Comparison of ENCODE assay signal across 8 cellular contexts in the genomic region with DNA sequence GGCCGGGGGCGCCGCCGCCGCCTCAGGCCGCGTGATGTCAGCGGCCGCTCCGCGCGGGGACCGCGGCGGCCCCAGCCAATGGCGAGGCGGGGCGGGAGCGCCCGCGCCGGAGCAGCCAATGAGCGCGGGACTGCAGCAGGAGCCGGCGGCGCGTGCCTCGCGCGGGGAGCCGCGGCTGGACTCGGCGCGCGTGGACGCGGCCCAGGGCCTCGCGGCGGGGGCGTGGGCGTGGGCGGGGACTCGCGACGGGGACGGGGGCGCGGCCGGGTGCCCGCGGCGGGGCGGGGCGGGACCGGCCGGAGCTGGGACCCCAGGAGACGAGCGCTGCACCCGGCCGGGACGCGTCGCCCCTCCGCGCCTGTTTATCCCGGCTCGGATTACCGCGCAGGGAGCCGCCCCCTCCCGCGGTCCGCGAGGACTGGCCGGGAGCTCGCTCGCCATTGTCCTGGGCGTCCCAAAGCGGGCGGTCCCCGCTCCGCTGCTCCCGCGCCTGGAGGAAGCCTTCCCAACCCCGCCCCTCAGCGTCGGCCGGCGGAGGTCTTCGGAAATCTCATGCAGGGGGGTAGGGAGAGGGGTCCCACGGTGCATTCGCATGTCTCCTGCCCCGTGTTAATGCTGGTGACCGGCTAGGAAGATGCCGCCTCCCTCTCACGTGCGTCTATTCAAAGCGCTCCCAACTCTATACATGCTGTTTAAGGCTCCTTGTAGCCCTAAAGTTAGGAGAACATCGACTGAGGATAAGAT. TPM values are rescaled to one million over a fixed set of nuclear protein-coding genes. Genes with fewer than 3 reads are reported as not detected.
DNase-seq lines count a peak whose midpoint lies in the region; ATAC-seq and TF ChIP-seq lines count a peak whose summit lies in the region.

A gene (minus strand): TSS at position 33 of the 744 bp plus-strand sequence. CDS start 253 bp downstream, outside the sequence.

- H3K9me3 Mint-ChIP-seq in activated CD4-positive, alpha-beta memory T cell treated with anti-CD3 and anti-CD28 coated beads for 36 hours: no peaks in the 10 kb centered on the region

- no peaks in the 10 kb centered on the region for H4K20me1 ChIP-seq in DOHH2 (ENCODE audit: control insufficient read depth, insufficient read depth, low read depth, low read length)

- no peaks in the 10 kb centered on the region for H3F3A ChIP-seq in DOHH2 (ENCODE audit: control insufficient read depth, insufficient read depth)

- H3K9me3 ChIP-seq in DOHH2 (ENCODE audit: control insufficient read depth, insufficient read depth, low read length): no peaks in the 10 kb centered on the region
- no peaks in the 10 kb centered on the region for H3K9me3 ChIP-seq in lung (ENCODE audit: control insufficient read depth in 2 of 2, insufficient read depth in 1 of 2, low read length in 1 of 2)

- peak within 1 kb of the TSS; percentile 51 for H3K4me2 ChIP-seq in DOHH2 (ENCODE audit: low read length)

- DNase-seq in HCEC 1CT: peak; percentile 13
- DNase-seq in NCI-H2107 treated with DMSO at 0.1 percent for 48 hours (lab: John Stamatoyannopoulos, UW; ENCODE audit: unreplicated experiment): peak; percentile 16
- DNase-seq in activated CD4-positive, alpha-beta memory T cell treated with anti-CD3 and anti-CD28 coated beads for 36 hours: peak; percentile 69
- DNase-seq in effector CD8-positive, alpha-beta T cell (lab: John Stamatoyannopoulos, UW): peak; percentile 59
- no peak for DNase-seq in lung (ENCODE audit: low spot score)
- peak; percentile 41 to 42 for DNase-seq in stimulated activated CD8-positive, alpha-beta memory T cell treated with anti-CD3 and anti-CD28 coated beads, Interleukin-15, amount 100 ng/mL, for 48 hours (ENCODE audit: low read depth in 2 of 2)

- POLR2A ChIA-PET in activated CD4-positive, alpha-beta memory T cell treated with anti-CD3 and anti-CD28 coated beads for 36 hours (lab: Charles Lee): interaction anchor here (0.5 to 1.7 kb wide), 6 partner anchors 24 to 185 kb away, joined by 3 to 10 read pairs (median 4); a partner anchor contains a TSS

- TF ChIP-seq CTCF in DOHH2 (IDR thresholded peaks at IDR 0.05; ENCODE audit: low read depth, low read length, poor library complexity, severe bottlenecking) (no peak), lung (IDR thresholded peaks at IDR 0.05; ENCODE audit: control extremely low read depth, extremely low read depth) (no peak)

- intact Hi-C loops in activated CD4-positive, alpha-beta memory T cell treated with anti-CD3 and anti-CD28 coated beads for 36 hours (cut with micrococcal nuclease): no loop called here

- H3K36me3 Mint-ChIP-seq in activated CD4-positive, alpha-beta memory T cell treated with anti-CD3 and anti-CD28 coated beads for 36 hours: peaks cover 2% of the 10 kb centered on the region

- no peak within 1 kb of the TSS for H3K27ac ChIP-seq in DOHH2 (ENCODE audit: low read depth, low read length)
- H3K27ac ChIP-seq in lung (ENCODE audit: low read depth in 1 of 2, low read length in 1 of 2): peak within 1 kb of the TSS in 1 of 2 donors; percentile 52

- CTCF ChIA-PET in activated CD4-positive, alpha-beta memory T cell treated with anti-CD3 and anti-CD28 coated beads for 36 hours (lab: Charles Lee): interaction anchor here (0.7 to 1.3 kb wide), 3 partner anchors 16 to 56 kb away, joined by 3 to 4 read pairs (median 4); no protein-coding TSS in a partner anchor

- H3K27me3 ChIP-seq in DOHH2 (ENCODE audit: control insufficient read depth, low read length) (peaks cover 55% of the 10 kb centered on the region), lung (ENCODE audit: control insufficient read depth, insufficient read depth) (no peaks in the 10 kb centered on the region)

- H3K27me3 Mint-ChIP-seq in activated CD4-positive, alpha-beta memory T cell treated with anti-CD3 and anti-CD28 coated beads for 36 hours: no peaks in the 10 kb centered on the region

- H3K79me2 ChIP-seq in DOHH2 (ENCODE audit: control insufficient read depth, low read length): no peaks in the 10 kb centered on the region

- peaks cover 41% of the 10 kb centered on the region for H3K4me1 Mint-ChIP-seq in activated CD4-positive, alpha-beta memory T cell treated with anti-CD3 and anti-CD28 coated beads for 36 hours (ENCODE audit: low read depth)

- H3K4me3 ChIP-seq in DOHH2 (ENCODE audit: low read length) (peak within 1 kb of the TSS; percentile 41; the same call in 1 of the 2 replicates), lung (peak within 1 kb of the TSS; percentile 20)

- no peaks in the 10 kb centered on the region for H3K9me2 ChIP-seq in DOHH2 (replicated peaks; ENCODE audit: control insufficient read depth, low read length)

- WGBS in lung, 2 donors: 0 to 1% methylated on average over 36 to 102 of the region's 102 CpGs

- H3K4me1 ChIP-seq in DOHH2 (ENCODE audit: control insufficient read depth, low read length) (peaks cover 4% of the 10 kb centered on the region; the same call in 1 of the 2 replicates), lung (ENCODE audit: control insufficient read depth in 2 of 2, insufficient read depth in 2 of 2, low read length in 2 of 2) (peaks cover 0 to 5% of the 10 kb centered on the region in 2 donors)

- peak within 1 kb of the TSS; percentile 67 for H3K27ac Mint-ChIP-seq in activated CD4-positive, alpha-beta memory T cell treated with anti-CD3 and anti-CD28 coated beads for 36 hours

- H3K4me3 Mint-ChIP-seq in activated CD4-positive, alpha-beta memory T cell treated with anti-CD3 and anti-CD28 coated beads for 36 hours: peak within 1 kb of the TSS; percentile 77

- peak; percentile 79 for ATAC-seq in lung (ENCODE audit: insufficient read depth, low FRiP score)
- no peak for ATAC-seq in HG03457 (IDR thresholded peaks at IDR 0.05; ENCODE audit: unreplicated experiment)

- H3K36me3 ChIP-seq in DOHH2 (ENCODE audit: control insufficient read depth, low read length) (no peaks in the 10 kb centered on the region), lung (ENCODE audit: control insufficient read depth in 2 of 2, insufficient read depth in 2 of 2, low read length in 2 of 2) (no peaks in the 10 kb centered on the region)

RNA-seq across cellular contexts. Expression of the gene that starts here (rescaled TPM):
- total RNA-seq in activated CD4-positive, alpha-beta memory T cell treated with anti-CD3 and anti-CD28 coated beads for 36 hours: 10 to 100 TPM; 25.4 to 28.0 TPM
- 1 to 10 TPM; 2.2 to 2.5 TPM for total RNA-seq in lung
- polyA plus RNA-seq in lung: 1 to 10 TPM in 1 of 2 donors, under 1 TPM in 1; 0.88 to 1.4 TPM

Comparison
In these comparisons a context has a peak if more than half of its experiments do, and no peak if none do; other contexts are left out.
1. RNA of the gene that starts here (total RNA-seq): 25.4 to 28.0 TPM in activated CD4-positive, alpha-beta memory T cell treated with anti-CD3 and anti-CD28 coated beads for 36 hours; 2.2 to 2.5 TPM in lung; every median in the first group is over 4 times any median in the second.